ENCODE assay signal across 1 cellular context in genomic region chr12:96131230-96131788, GRCh38.
TF ChIP-seq lines count a peak whose summit lies in the region.

No MANE protein-coding gene starts in this region.

TF ChIP-seq in H1, 55 proteins besides CTCF, POLR2A, EP300 and RAD21:
- no peak for TF ChIP-seq KDM5A (IDR thresholded peaks at IDR 0.05; ENCODE audit: low read length)
- TF ChIP-seq BACH1 (IDR thresholded peaks at IDR 0.05; ENCODE audit: low read length) = no peak
- no peak for TF ChIP-seq GABPA (IDR thresholded peaks at IDR 0.05; ENCODE audit: borderline replicate concordance, insufficient read depth, low read length)
- TF ChIP-seq RNF2 (IDR thresholded peaks at IDR 0.05; ENCODE audit: borderline replicate concordance, low read depth, low read length, missing control alignments, poor library complexity, severe bottlenecking) = no peak
- TF ChIP-seq ATF2 (IDR thresholded peaks at IDR 0.05; ENCODE audit: low read length) = no peak
- TF ChIP-seq TEAD4 (IDR thresholded peaks at IDR 0.05; ENCODE audit: low read depth, low read length) = no peak
- no peak for TF ChIP-seq ASH2L (IDR thresholded peaks at IDR 0.05; ENCODE audit: low read length)
- TF ChIP-seq KDM1A (IDR thresholded peaks at IDR 0.05; ENCODE audit: borderline replicate concordance, low read length) = no peak
- no peak for TF ChIP-seq SIRT6 (IDR thresholded peaks at IDR 0.05; ENCODE audit: low read length)
- no peak for TF ChIP-seq POLR2AphosphoS5 (IDR thresholded peaks at IDR 0.05; ENCODE audit: low read depth, low read length)
- TF ChIP-seq MAFK (IDR thresholded peaks at IDR 0.05; ENCODE audit: low read depth, low read length) = no peak
- no peak for TF ChIP-seq GTF2F1 (IDR thresholded peaks at IDR 0.05; ENCODE audit: borderline replicate concordance, low read depth, low read length)
- TF ChIP-seq CHD2 (IDR thresholded peaks at IDR 0.05; ENCODE audit: low read length) = no peak
- TF ChIP-seq SP2 (IDR thresholded peaks at IDR 0.05; ENCODE audit: low read length) = no peak
